In the genomic region with DNA sequence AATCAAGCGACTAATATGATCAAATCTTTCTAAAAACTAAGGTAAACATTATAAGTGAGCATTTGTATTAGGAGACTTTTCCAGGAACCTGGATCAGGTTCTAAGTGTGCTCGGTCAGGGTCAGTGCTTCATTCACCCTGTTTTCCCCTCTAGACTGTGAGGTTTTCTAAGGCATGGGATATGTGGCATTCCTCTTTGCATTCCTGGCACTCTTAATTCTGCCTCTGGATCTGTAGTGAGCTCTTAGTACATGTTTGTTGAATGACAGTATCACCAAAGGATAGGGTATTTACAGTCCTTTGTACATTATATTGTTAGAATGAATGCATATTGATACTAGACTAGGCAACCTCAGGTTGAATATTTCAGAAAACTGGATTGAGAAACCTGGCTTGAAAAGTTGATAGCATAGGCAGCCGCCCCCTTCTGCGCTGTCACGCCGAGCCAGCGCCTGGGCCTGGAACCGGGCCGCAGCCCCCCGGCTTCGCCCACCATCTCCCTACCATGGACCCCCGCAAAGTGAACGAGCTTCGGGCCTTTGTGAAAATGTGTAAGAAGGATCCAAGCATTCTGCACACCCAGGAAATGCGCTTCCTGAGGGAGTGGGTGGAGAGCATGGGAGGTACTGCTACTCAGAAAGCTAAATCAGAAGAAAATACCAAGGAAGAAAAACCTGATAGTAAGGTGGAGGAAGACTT, we compare ENCODE assay signal across 15 cellular contexts.
DNase-seq lines count a peak whose midpoint lies in the region; ATAC-seq and TF ChIP-seq lines count a peak whose summit lies in the region.
"Had no signal": no experiment of that assay in that cellular context is flagged by ENCODE, and none has a peak within 500 bp of the region (broad histone marks: within the 10 kb centered on the region; RNA-seq: fewer than 3 reads in every experiment).

No MANE protein-coding gene starts in this region.

- no peak overlapping the region for H3K4me3 Mint-ChIP-seq in stimulated activated memory B cell treated with anti-CD40 and anti-IgM and Interleukin-4, amounts not matched to agents 10 μg/mL and 1 μg/mL and 100 μg/mL, for 72 hours
- H3K4me3 Mint-ChIP-seq: CD8-positive, alpha-beta T cell had no signal

- H3K4me1 Mint-ChIP-seq in stimulated activated memory B cell treated with anti-CD40 and anti-IgM and Interleukin-4, amounts not matched to agents 10 μg/mL and 1 μg/mL and 100 μg/mL, for 72 hours: peaks cover 6% of the 10 kb centered on the region

- no peaks in the 10 kb centered on the region for H3K36me3 Mint-ChIP-seq in stimulated activated memory B cell treated with anti-CD40 and anti-IgM and Interleukin-4, amounts not matched to agents 10 μg/mL and 1 μg/mL and 100 μg/mL, for 72 hours
- H3K36me3 Mint-ChIP-seq: CD8-positive, alpha-beta T cell had no signal

- no peaks in the 10 kb centered on the region for H3K36me3 ChIP-seq in Panc1 (ENCODE audit: control insufficient read depth, insufficient read depth, low read length)
- H3K36me3 ChIP-seq: BLaER1 treated with 17β-estradiol and CSF1 and Interleukin-3, amounts not matched to agents 10 nM and 100 nM had no signal

- H3K27ac ChIP-seq in Panc1 (ENCODE audit: low read length): peak overlapping the region; percentile 48; the same call in 1 of the 2 replicates
- H3K27ac ChIP-seq: BLaER1 treated with 17β-estradiol and CSF1 and Interleukin-3, amounts not matched to agents 10 nM and 100 nM; KMS-11; PC-9 had no signal

- CTCF ChIA-PET in Panc1 (lab: Charles Lee): interaction anchor here (0.5 kb wide), 1 partner anchor 40 kb away, joined by 3 read pairs; no protein-coding TSS in a partner anchor

- intact Hi-C loops in Panc1 (cut with micrococcal nuclease; ENCODE audit: unreplicated experiment): no loop called here

- H3K4me3 ChIP-seq in Panc1 (ENCODE audit: low read depth in 2 of 2, low read length in 2 of 2): no peak overlapping the region
- H3K4me3 ChIP-seq: BLaER1 treated with 17β-estradiol and CSF1 and Interleukin-3, amounts not matched to agents 10 nM and 100 nM; PC-9 had no signal

- no peaks in the 10 kb centered on the region for H3K9me3 Mint-ChIP-seq in stimulated activated memory B cell treated with anti-CD40 and anti-IgM and Interleukin-4, amounts not matched to agents 10 μg/mL and 1 μg/mL and 100 μg/mL, for 72 hours
- H3K9me3 Mint-ChIP-seq: CD8-positive, alpha-beta T cell had no signal

- H3K27me3 Mint-ChIP-seq in stimulated activated memory B cell treated with anti-CD40 and anti-IgM and Interleukin-4, amounts not matched to agents 10 μg/mL and 1 μg/mL and 100 μg/mL, for 72 hours: no peaks in the 10 kb centered on the region

- ATAC-seq in Panc1 (no peak), HG03196 (IDR thresholded peaks at IDR 0.05; ENCODE audit: unreplicated experiment) (no peak), HG03045 (IDR thresholded peaks at IDR 0.05; ENCODE audit: unreplicated experiment) (no peak)
- no peak for ATAC-seq in stimulated activated memory B cell treated with anti-CD40 and anti-IgM and Interleukin-4, amounts not matched to agents 10 μg/mL and 1 μg/mL and 100 μg/mL, for 72 hours
- ATAC-seq: CD8-positive, alpha-beta T cell had no signal

- in situ Hi-C loops in Panc1 (cut with HindIII; ENCODE audit: low pct_unique_long_range_greater_than_20kb, low sequenced_read_pairs): no loop called here

- no peak for TF ChIP-seq CTCF in Panc1 (IDR thresholded peaks at IDR 0.05)

- no TSS peak for BruUV-seq in Panc1 (replicated peaks; lab: Mats Ljungman, UMichigan)

- no peaks in the 10 kb centered on the region for H3K27me3 ChIP-seq in Panc1 (ENCODE audit: control insufficient read depth, insufficient read depth, low read length)
- H3K27me3 ChIP-seq: BLaER1 treated with 17β-estradiol and CSF1 and Interleukin-3, amounts not matched to agents 10 nM and 100 nM had no signal

- POLR2A ChIA-PET in Panc1 (lab: Charles Lee): interaction anchor here (1.0 kb wide), 1 partner anchor 95 kb away, joined by 3 read pairs; no protein-coding TSS in a partner anchor

- DNase-seq in AG08395 (ENCODE audit: low spot score): peak; percentile 30
- no peak for DNase-seq in Panc1 (ENCODE audit: low read depth, low spot score)
- DNase-seq in iris pigment epithelial cell (ENCODE audit: low read depth): peak; percentile 37
- peak; percentile 21 for DNase-seq in putamen (ENCODE audit: low spot score)
- DNase-seq: Calu3; CD8-positive, alpha-beta T cell; NCI-H187 treated with DMSO at 0.1 percent for 48 hours; NCI-H226; NCI-H524 treated with DMSO at 0.1 percent for 48 hours; PC-9 had no signal

- H3K27ac Mint-ChIP-seq in stimulated activated memory B cell treated with anti-CD40 and anti-IgM and Interleukin-4, amounts not matched to agents 10 μg/mL and 1 μg/mL and 100 μg/mL, for 72 hours: no peak overlapping the region
- H3K27ac Mint-ChIP-seq: CD8-positive, alpha-beta T cell had no signal

- H3K4me1 ChIP-seq in Panc1 (ENCODE audit: control insufficient read depth, insufficient read depth, low read length): no peaks in the 10 kb centered on the region

- no peaks in the 10 kb centered on the region for H3K9me3 ChIP-seq in Panc1 (ENCODE audit: control insufficient read depth, insufficient read depth, low read depth, low read length)
